Comparison of ENCODE assay signal across 7 cellular contexts in genomic region chr4:41940834-41941233, GRCh38.
"Had no signal": no experiment of that assay in that cellular context is flagged by ENCODE, and none has a peak within 500 bp of the region (broad histone marks: within the 10 kb centered on the region; RNA-seq: fewer than 3 reads in every experiment).

No MANE protein-coding gene starts in this region.

- H3K27ac Mint-ChIP-seq: GM23338, H9 had no signal

- H3K27ac ChIP-seq: HL-60 had no signal

- DNase-seq: H9, HCEC 1CT, KG1 had no signal

- H3K4me3 ChIP-seq: GM23338, K562 had no signal

- H2AFZ ChIP-seq: GM23338 had no signal

- H3K4me3 Mint-ChIP-seq: GM23338, H9 had no signal

- H3K4me2 ChIP-seq: GM23338 had no signal

- H3K9me3 Mint-ChIP-seq: GM23338, H9 had no signal

- ATAC-seq: GM23338, HepG2, K562 had no signal
